Comparison of ENCODE assay signal across 1 cellular context in genomic region chr14:52235866-52236510, GRCh38.
TF ChIP-seq lines count a peak whose summit lies in the region.

No MANE protein-coding gene starts in this region.

TF ChIP-seq in GM23338, 12 proteins besides CTCF, POLR2A, EP300 and RAD21 (continued from another document):
- TF ChIP-seq, protein P1, sequence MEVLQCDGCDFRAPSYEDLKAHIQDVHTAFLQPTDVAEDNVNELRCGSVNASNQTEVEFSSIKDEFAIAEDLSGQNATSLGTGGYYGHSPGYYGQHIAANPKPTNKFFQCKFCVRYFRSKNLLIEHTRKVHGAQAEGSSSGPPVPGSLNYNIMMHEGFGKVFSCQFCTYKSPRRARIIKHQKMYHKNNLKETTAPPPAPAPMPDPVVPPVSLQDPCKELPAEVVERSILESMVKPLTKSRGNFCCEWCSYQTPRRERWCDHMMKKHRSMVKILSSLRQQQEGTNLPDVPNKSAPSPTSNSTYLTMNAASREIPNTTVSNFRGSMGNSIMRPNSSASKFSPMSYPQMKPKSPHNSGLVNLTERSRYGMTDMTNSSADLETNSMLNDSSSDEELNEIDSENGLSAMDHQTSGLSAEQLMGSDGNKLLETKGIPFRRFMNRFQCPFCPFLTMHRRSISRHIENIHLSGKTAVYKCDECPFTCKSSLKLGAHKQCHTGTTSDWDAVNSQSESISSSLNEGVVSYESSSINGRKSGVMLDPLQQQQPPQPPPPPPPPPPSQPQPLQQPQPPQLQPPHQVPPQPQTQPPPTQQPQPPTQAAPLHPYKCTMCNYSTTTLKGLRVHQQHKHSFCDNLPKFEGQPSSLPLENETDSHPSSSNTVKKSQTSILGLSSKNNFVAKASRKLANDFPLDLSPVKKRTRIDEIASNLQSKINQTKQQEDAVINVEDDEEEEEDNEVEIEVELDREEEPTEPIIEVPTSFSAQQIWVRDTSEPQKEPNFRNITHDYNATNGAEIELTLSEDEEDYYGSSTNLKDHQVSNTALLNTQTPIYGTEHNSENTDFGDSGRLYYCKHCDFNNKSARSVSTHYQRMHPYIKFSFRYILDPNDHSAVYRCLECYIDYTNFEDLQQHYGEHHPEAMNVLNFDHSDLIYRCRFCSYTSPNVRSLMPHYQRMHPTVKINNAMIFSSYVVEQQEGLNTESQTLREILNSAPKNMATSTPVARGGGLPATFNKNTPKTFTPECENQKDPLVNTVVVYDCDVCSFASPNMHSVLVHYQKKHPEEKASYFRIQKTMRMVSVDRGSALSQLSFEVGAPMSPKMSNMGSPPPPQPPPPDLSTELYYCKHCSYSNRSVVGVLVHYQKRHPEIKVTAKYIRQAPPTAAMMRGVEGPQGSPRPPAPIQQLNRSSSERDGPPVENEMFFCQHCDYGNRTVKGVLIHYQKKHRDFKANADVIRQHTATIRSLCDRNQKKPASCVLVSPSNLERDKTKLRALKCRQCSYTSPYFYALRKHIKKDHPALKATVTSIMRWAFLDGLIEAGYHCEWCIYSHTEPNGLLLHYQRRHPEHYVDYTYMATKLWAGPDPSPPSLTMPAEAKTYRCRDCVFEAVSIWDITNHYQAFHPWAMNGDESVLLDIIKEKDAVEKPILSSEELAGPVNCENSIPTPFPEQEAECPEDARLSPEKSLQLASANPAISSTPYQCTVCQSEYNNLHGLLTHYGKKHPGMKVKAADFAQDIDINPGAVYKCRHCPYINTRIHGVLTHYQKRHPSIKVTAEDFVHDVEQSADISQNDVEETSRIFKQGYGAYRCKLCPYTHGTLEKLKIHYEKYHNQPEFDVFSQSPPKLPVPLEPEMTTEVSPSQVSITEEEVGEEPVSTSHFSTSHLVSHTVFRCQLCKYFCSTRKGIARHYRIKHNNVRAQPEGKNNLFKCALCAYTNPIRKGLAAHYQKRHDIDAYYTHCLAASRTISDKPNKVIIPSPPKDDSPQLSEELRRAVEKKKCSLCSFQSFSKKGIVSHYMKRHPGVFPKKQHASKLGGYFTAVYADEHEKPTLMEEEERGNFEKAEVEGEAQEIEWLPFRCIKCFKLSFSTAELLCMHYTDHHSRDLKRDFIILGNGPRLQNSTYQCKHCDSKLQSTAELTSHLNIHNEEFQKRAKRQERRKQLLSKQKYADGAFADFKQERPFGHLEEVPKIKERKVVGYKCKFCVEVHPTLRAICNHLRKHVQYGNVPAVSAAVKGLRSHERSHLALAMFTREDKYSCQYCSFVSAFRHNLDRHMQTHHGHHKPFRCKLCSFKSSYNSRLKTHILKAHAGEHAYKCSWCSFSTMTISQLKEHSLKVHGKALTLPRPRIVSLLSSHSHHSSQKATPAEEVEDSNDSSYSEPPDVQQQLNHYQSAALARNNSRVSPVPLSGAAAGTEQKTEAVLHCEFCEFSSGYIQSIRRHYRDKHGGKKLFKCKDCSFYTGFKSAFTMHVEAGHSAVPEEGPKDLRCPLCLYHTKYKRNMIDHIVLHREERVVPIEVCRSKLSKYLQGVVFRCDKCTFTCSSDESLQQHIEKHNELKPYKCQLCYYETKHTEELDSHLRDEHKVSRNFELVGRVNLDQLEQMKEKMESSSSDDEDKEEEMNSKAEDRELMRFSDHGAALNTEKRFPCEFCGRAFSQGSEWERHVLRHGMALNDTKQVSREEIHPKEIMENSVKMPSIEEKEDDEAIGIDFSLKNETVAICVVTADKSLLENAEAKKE (CRISPR knock-in tag; IDR thresholded peaks at IDR 0.05), result no peak
- TF ChIP-seq ETS1 (IDR thresholded peaks at IDR 0.05) (no peak), JUNB (IDR thresholded peaks at IDR 0.05; ENCODE audit: unreplicated experiment) (no peak), POLR2AphosphoS5 (IDR thresholded peaks at IDR 0.05; ENCODE audit: low read depth) (no peak), ZNF331 (CRISPR knock-in tag; IDR thresholded peaks at IDR 0.05; ENCODE audit: low read depth) (no peak)
TF ChIP-seq in GM23338: peak in this region for 0.
